10 cellular contexts compared by ENCODE assay signal in the genomic region with DNA sequence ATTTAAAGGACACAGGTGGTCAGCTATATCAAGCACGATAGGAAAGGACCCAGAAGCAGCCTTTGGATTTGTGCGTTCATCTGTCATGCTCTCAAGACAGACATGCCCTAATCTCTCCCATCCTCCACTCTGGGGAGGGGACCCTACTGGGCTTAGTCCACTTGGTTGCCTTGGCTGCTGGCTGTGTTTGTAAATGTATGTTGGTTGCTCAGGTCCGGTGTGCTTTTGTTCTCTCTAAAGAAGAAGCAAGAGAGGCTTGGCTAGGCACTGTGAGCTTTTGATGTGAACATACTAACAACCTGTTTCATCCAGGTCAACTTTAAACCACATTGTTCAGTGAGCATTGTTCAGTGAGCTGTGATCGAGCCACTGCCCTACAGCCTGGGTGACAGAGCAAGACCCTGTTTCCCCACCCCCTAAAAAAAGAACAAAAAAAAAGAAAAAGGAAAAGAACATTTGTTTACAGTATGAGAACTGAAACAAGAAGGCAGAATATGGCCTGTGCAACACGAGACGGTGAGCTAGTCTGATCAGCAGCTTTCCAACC.
DNase-seq lines count a peak whose midpoint lies in the region; ATAC-seq and TF ChIP-seq lines count a peak whose summit lies in the region.
"Had no signal": no experiment of that assay in that cellular context is flagged by ENCODE, and none has a peak within 500 bp of the region (broad histone marks: within the 10 kb centered on the region; RNA-seq: fewer than 3 reads in every experiment).

No MANE protein-coding gene starts in this region.

- no peak overlapping the region for H3K4me3 ChIP-seq in CD4-positive, alpha-beta memory T cell (ENCODE audit: low read length in 2 of 2)
- no peak overlapping the region for H3K4me3 ChIP-seq in stomach
- H3K4me3 ChIP-seq: upper lobe of left lung had no signal

- 79 to 85% (median 81%) methylated on average over 6 of the region's 6 CpGs for WGBS in stomach, 5 donors

- TF ChIP-seq EP300 in stomach (IDR thresholded peaks at IDR 0.05): no peak

- no peak for DNase-seq in CD4-positive, alpha-beta memory T cell
- DNase-seq in activated naive CD8-positive, alpha-beta T cell treated with anti-CD3 and anti-CD28 coated beads, Interleukin-2, amount 50 U/mL, for 24 hours: no peak
- no peak for DNase-seq in stomach
- no peak for DNase-seq in middle frontal gyrus (ENCODE audit: extremely low spot score, low spot score)
- no peak for DNase-seq in stimulated activated CD4-positive, alpha-beta T cell treated with anti-CD3 and anti-CD28 coated beads, Interleukin-4, amount 100 ng/mL, for 24 hours
- DNase-seq: GDM1, upper lobe of left lung had no signal

- no peak overlapping the region for H3K27ac ChIP-seq in CD4-positive, alpha-beta memory T cell (ENCODE audit: low read depth, low read length)
- no peak overlapping the region for H3K27ac ChIP-seq in stomach

- peaks cover 0 to 5% (median 0%) of the 10 kb centered on the region in 8 donors for H3K9me3 Mint-ChIP-seq in CD4-positive, alpha-beta memory T cell
- peaks cover 16% of the 10 kb centered on the region for H3K9me3 Mint-ChIP-seq in activated naive CD8-positive, alpha-beta T cell treated with anti-CD3 and anti-CD28 coated beads, Interleukin-2, amount 50 U/mL, for 24 hours

- peaks cover 30% of the 10 kb centered on the region for H3K4me1 ChIP-seq in CD4-positive, alpha-beta memory T cell (ENCODE audit: insufficient read depth, low read length)
- H3K4me1 ChIP-seq in stomach: peaks cover 7 to 22% (median 19%) of the 10 kb centered on the region in 4 donors

- H3K4me3 Mint-ChIP-seq in CD4-positive, alpha-beta memory T cell: no peak overlapping the region
- peak overlapping the region; percentile 43 for H3K4me3 Mint-ChIP-seq in activated naive CD8-positive, alpha-beta T cell treated with anti-CD3 and anti-CD28 coated beads, Interleukin-2, amount 50 U/mL, for 24 hours

- H3K4me1 Mint-ChIP-seq in CD4-positive, alpha-beta memory T cell: peaks cover 35 to 70% (median 60%) of the 10 kb centered on the region in 4 donors
- peaks cover 72% of the 10 kb centered on the region for H3K4me1 Mint-ChIP-seq in activated naive CD8-positive, alpha-beta T cell treated with anti-CD3 and anti-CD28 coated beads, Interleukin-2, amount 50 U/mL, for 24 hours

- H3K36me3 Mint-ChIP-seq in CD4-positive, alpha-beta memory T cell: peaks cover 0 to 2% of the 10 kb centered on the region in 2 donors
- peaks cover 17% of the 10 kb centered on the region for H3K36me3 Mint-ChIP-seq in activated naive CD8-positive, alpha-beta T cell treated with anti-CD3 and anti-CD28 coated beads, Interleukin-2, amount 50 U/mL, for 24 hours (ENCODE audit: low read depth)

- H3K27me3 ChIP-seq in CD4-positive, alpha-beta memory T cell (ENCODE audit: insufficient read depth, low read length): no peaks in the 10 kb centered on the region
- H3K27me3 ChIP-seq in stomach: no peaks in the 10 kb centered on the region
- H3K27me3 ChIP-seq: upper lobe of left lung had no signal

- ATAC-seq in GM19043 (IDR thresholded peaks at IDR 0.05; ENCODE audit: low read depth, unreplicated experiment): peak; percentile 31
- ATAC-seq in HG03045 (IDR thresholded peaks at IDR 0.05; ENCODE audit: unreplicated experiment): peak; percentile 31
- ATAC-seq in activated naive CD8-positive, alpha-beta T cell treated with anti-CD3 and anti-CD28 coated beads, Interleukin-2, amount 50 U/mL, for 24 hours: no peak
- ATAC-seq in HG02571 (IDR thresholded peaks at IDR 0.05; ENCODE audit: unreplicated experiment): no peak

- intact Hi-C loops in CD4-positive, alpha-beta memory T cell (cut with micrococcal nuclease): no loop called here
- intact Hi-C loops in stomach (cut with DNase I; ENCODE audit: low total_unique reads): no loop called here

- CTCF ChIA-PET in CD4-positive, alpha-beta memory T cell (lab: Charles Lee; ENCODE audit: partially characterized antibody): interaction anchor here (1.0 to 2.1 kb wide), 6 partner anchors 11 to 827 kb away, joined by 3 to 10 read pairs (median 4); no protein-coding TSS in a partner anchor

- no peak for TF ChIP-seq CTCF in stomach (IDR thresholded peaks at IDR 0.05)

- no peaks in the 10 kb centered on the region for H3K27me3 Mint-ChIP-seq in CD4-positive, alpha-beta memory T cell
- no peaks in the 10 kb centered on the region for H3K27me3 Mint-ChIP-seq in activated naive CD8-positive, alpha-beta T cell treated with anti-CD3 and anti-CD28 coated beads, Interleukin-2, amount 50 U/mL, for 24 hours

- no peak for TF ChIP-seq POLR2A in stomach (IDR thresholded peaks at IDR 0.05)

- no peaks in the 10 kb centered on the region for H3K9me3 ChIP-seq in CD4-positive, alpha-beta memory T cell (ENCODE audit: control insufficient read depth in 1 of 2, low read length in 2 of 2)
- no peaks in the 10 kb centered on the region for H3K9me3 ChIP-seq in stomach
- H3K9me3 ChIP-seq: upper lobe of left lung had no signal

- POLR2A ChIA-PET in CD4-positive, alpha-beta memory T cell (lab: Charles Lee; ENCODE audit: partially characterized antibody): interaction anchor here (1.0 to 2.6 kb wide), 5 partner anchors 11 to 406 kb away, joined by 3 to 9 read pairs (median 4); a partner anchor contains a TSS

- peak overlapping the region in 6 of 7 donors; percentile 43 to 93 (median 73) for H3K27ac Mint-ChIP-seq in CD4-positive, alpha-beta memory T cell
- peak overlapping the region; percentile 52 for H3K27ac Mint-ChIP-seq in activated naive CD8-positive, alpha-beta T cell treated with anti-CD3 and anti-CD28 coated beads, Interleukin-2, amount 50 U/mL, for 24 hours

- H3K36me3 ChIP-seq in CD4-positive, alpha-beta memory T cell (ENCODE audit: insufficient read depth, low read length): no peaks in the 10 kb centered on the region
- H3K36me3 ChIP-seq in stomach: no peaks in the 10 kb centered on the region
- H3K36me3 ChIP-seq: upper lobe of left lung had no signal

Comparison
In these comparisons a context has a peak if more than half of its experiments do, and no peak if none do; other contexts are left out.
1. ATAC-seq: peak in GM19043 (single experiment) and HG03045 (single experiment); none in activated naive CD8-positive, alpha-beta T cell treated with anti-CD3 and anti-CD28 coated beads, Interleukin-2, amount 50 U/mL, for 24 hours (single experiment) and HG02571 (single experiment).